In the genomic region with DNA sequence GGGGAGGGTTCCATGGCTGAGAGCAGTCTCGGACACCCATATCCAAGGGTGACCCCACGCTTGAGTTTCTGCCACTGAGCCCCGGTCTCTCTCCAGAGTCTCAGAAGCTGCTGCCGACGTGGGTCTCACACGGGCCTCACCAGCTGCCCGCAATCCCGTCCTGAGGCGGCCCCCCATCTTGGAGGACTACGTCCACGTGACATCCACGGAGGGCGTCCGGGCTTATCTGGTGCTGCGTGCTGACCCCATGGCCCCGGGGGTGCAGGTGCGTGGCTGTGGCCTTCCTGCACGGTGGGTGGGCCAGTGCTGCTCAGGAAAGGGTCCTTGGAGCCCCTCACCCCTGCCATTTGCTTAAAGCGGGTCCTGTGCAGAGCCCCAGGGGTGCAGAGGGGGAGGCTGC, we compare ENCODE assay signal across 10 cellular contexts. TPM values are rescaled to one million over a fixed set of nuclear protein-coding genes. Genes with fewer than 3 reads are reported as not detected.
DNase-seq lines count a peak whose midpoint lies in the region; ATAC-seq and TF ChIP-seq lines count a peak whose summit lies in the region.
"Had no signal": no experiment of that assay in that cellular context is flagged by ENCODE, and none has a peak within 500 bp of the region (broad histone marks: within the 10 kb centered on the region; RNA-seq: fewer than 3 reads in every experiment).

No MANE protein-coding gene starts in this region.

- intact Hi-C loops in left ventricle myocardium superior (cut with micrococcal nuclease) = no loop called here

- H3K9me3 Mint-ChIP-seq in CD4-positive, CD25-positive, alpha-beta regulatory T cell = no peaks in the 10 kb centered on the region
- no peaks in the 10 kb centered on the region for H3K9me3 Mint-ChIP-seq in natural killer cell treated with Interleukin-12 subunit alpha and Interleukin-12 subunit beta and Interleukin-15 and Interleukin-18, amount 100 ng/mL, for 72 hours

- H3K27ac Mint-ChIP-seq in CD4-positive, CD25-positive, alpha-beta regulatory T cell = no peak overlapping the region
- H3K27ac Mint-ChIP-seq in natural killer cell treated with Interleukin-12 subunit alpha and Interleukin-12 subunit beta and Interleukin-15 and Interleukin-18, amount 100 ng/mL, for 72 hours = no peak overlapping the region

- peaks cover 29% of the 10 kb centered on the region for H3K4me1 ChIP-seq in CD4-positive, CD25-positive, alpha-beta regulatory T cell (ENCODE audit: control insufficient read depth, insufficient read depth, low read length, poor library complexity, severe bottlenecking)

- H3K4me3 ChIP-seq in CD4-positive, CD25-positive, alpha-beta regulatory T cell (ENCODE audit: low read depth, low read length) = no peak overlapping the region
- peak overlapping the region; percentile 79 for H3K4me3 ChIP-seq in brain microvascular endothelial cell (ENCODE audit: low read depth, low read length)

- no peak for ATAC-seq in CD4-positive, CD25-positive, alpha-beta regulatory T cell (ENCODE audit: low read depth in 2 of 2)
- no peak for ATAC-seq in natural killer cell treated with Interleukin-12 subunit alpha and Interleukin-12 subunit beta and Interleukin-15 and Interleukin-18, amount 100 ng/mL, for 72 hours
- ATAC-seq in GM21515 (IDR thresholded peaks at IDR 0.05; ENCODE audit: unreplicated experiment) = no peak
- ATAC-seq in HG02973 (IDR thresholded peaks at IDR 0.05; ENCODE audit: unreplicated experiment) = no peak
- ATAC-seq in left ventricle myocardium superior = no peak
- ATAC-seq in HG03280 (IDR thresholded peaks at IDR 0.05; ENCODE audit: unreplicated experiment) = no peak

- no peaks in the 10 kb centered on the region for H3K27me3 Mint-ChIP-seq in CD4-positive, CD25-positive, alpha-beta regulatory T cell
- no peaks in the 10 kb centered on the region for H3K27me3 Mint-ChIP-seq in natural killer cell treated with Interleukin-12 subunit alpha and Interleukin-12 subunit beta and Interleukin-15 and Interleukin-18, amount 100 ng/mL, for 72 hours

- TF ChIP-seq CTCF in brain microvascular endothelial cell (IDR thresholded peaks at IDR 0.05; ENCODE audit: low read depth, low read length, missing control alignments) = no peak

- H3K4me1 Mint-ChIP-seq in CD4-positive, CD25-positive, alpha-beta regulatory T cell = peaks cover 0 to 19% (median 2%) of the 10 kb centered on the region in 4 donors
- H3K4me1 Mint-ChIP-seq in natural killer cell treated with Interleukin-12 subunit alpha and Interleukin-12 subunit beta and Interleukin-15 and Interleukin-18, amount 100 ng/mL, for 72 hours (ENCODE audit: low read depth in 2 of 2) = peaks cover 0 to 3% of the 10 kb centered on the region in 2 donors

- peaks cover 7% of the 10 kb centered on the region for H3K36me3 Mint-ChIP-seq in CD4-positive, CD25-positive, alpha-beta regulatory T cell
- no peaks in the 10 kb centered on the region for H3K36me3 Mint-ChIP-seq in natural killer cell treated with Interleukin-12 subunit alpha and Interleukin-12 subunit beta and Interleukin-15 and Interleukin-18, amount 100 ng/mL, for 72 hours

- DNase-seq in CD4-positive, CD25-positive, alpha-beta regulatory T cell = no peak
- no peak for DNase-seq in brain microvascular endothelial cell
- no peak for DNase-seq in natural killer cell treated with Interleukin-12 subunit alpha and Interleukin-12 subunit beta and Interleukin-15 and Interleukin-18, amount 100 ng/mL, for 72 hours (ENCODE audit: low spot score)
- DNase-seq in left ventricle myocardium superior = no peak
- DNase-seq: mucosa of descending colon, NCI-H526 treated with DMSO at 0.1 percent for 48 hours had no signal

- no peaks in the 10 kb centered on the region for H3K9me3 ChIP-seq in CD4-positive, CD25-positive, alpha-beta regulatory T cell (ENCODE audit: control insufficient read depth in 2 of 2, low read length in 2 of 2)
- no peaks in the 10 kb centered on the region for H3K9me3 ChIP-seq in KOPT-K1 (ENCODE audit: insufficient read depth, low read length, poor library complexity, severe bottlenecking)
- H3K9me3 ChIP-seq: mucosa of descending colon had no signal

- no peak overlapping the region for H3K27ac ChIP-seq in CD4-positive, CD25-positive, alpha-beta regulatory T cell (ENCODE audit: insufficient read depth, low read length, poor library complexity, severe bottlenecking)
- H3K27ac ChIP-seq in KOPT-K1 (ENCODE audit: low read depth, low read length, poor library complexity, severe bottlenecking) = peak overlapping the region; percentile 80
- H3K27ac ChIP-seq in brain microvascular endothelial cell = no peak overlapping the region

- peaks cover 7% of the 10 kb centered on the region for H3K36me3 ChIP-seq in CD4-positive, CD25-positive, alpha-beta regulatory T cell (ENCODE audit: control insufficient read depth, insufficient read depth, low read length)
- H3K36me3 ChIP-seq in KOPT-K1 (ENCODE audit: insufficient read depth, low read length) (peaks cover 66% of the 10 kb centered on the region), brain microvascular endothelial cell (replicated peaks) (peaks cover 16% of the 10 kb centered on the region)

- H3K27me3 ChIP-seq in CD4-positive, CD25-positive, alpha-beta regulatory T cell (ENCODE audit: control insufficient read depth, insufficient read depth, low read length) = no peaks in the 10 kb centered on the region
- no peaks in the 10 kb centered on the region for H3K27me3 ChIP-seq in brain microvascular endothelial cell (replicated peaks)

- H3K4me3 Mint-ChIP-seq in CD4-positive, CD25-positive, alpha-beta regulatory T cell = peak overlapping the region in 3 of 4 donors; percentile 43 to 65 (median 44)
- H3K4me3 Mint-ChIP-seq in natural killer cell treated with Interleukin-12 subunit alpha and Interleukin-12 subunit beta and Interleukin-15 and Interleukin-18, amount 100 ng/mL, for 72 hours = peak overlapping the region; percentile 30

- in situ Hi-C loops in brain microvascular endothelial cell (cut with HindIII; ENCODE audit: low pct_ligation_motif_present, low sequenced_read_pairs) = no loop called here

RNA-seq across cellular contexts. Expression of a gene that starts 1.0 kb away (rescaled TPM):
- total RNA-seq in CD4-positive, CD25-positive, alpha-beta regulatory T cell = 28.8 TPM
- 1 to 10 TPM; 1.1 to 5.9 (median 2.8) TPM for polyA plus RNA-seq in CD4-positive, CD25-positive, alpha-beta regulatory T cell
- total RNA-seq in natural killer cell treated with Interleukin-12 subunit alpha and Interleukin-12 subunit beta and Interleukin-15 and Interleukin-18, amount 100 ng/mL, for 72 hours = 100 to 1,000 TPM in 1 of 2 donors, 10 to 100 TPM in 1; 70.7 to 210 TPM
- 6.6 TPM for total RNA-seq in left ventricle myocardium superior

RNA-seq across cellular contexts. Expression of a gene that starts 1.3 kb away (rescaled TPM):
- 20.8 TPM for total RNA-seq in CD4-positive, CD25-positive, alpha-beta regulatory T cell
- polyA plus RNA-seq in CD4-positive, CD25-positive, alpha-beta regulatory T cell = 10 to 100 TPM; 22.3 to 24.9 (median 23.0) TPM
- total RNA-seq in natural killer cell treated with Interleukin-12 subunit alpha and Interleukin-12 subunit beta and Interleukin-15 and Interleukin-18, amount 100 ng/mL, for 72 hours = 10 to 100 TPM; 38.2 to 79.3 TPM
- 8.7 TPM for total RNA-seq in left ventricle myocardium superior

RNA-seq across cellular contexts. Expression of a gene that starts 11.1 kb away (rescaled TPM):
- not detected for total RNA-seq in CD4-positive, CD25-positive, alpha-beta regulatory T cell
- not detected for polyA plus RNA-seq in CD4-positive, CD25-positive, alpha-beta regulatory T cell
- total RNA-seq in natural killer cell treated with Interleukin-12 subunit alpha and Interleukin-12 subunit beta and Interleukin-15 and Interleukin-18, amount 100 ng/mL, for 72 hours = not detected
- not detected for total RNA-seq in left ventricle myocardium superior

RNA-seq across cellular contexts. Expression of a gene that starts 28.9 kb away (rescaled TPM):
- total RNA-seq in CD4-positive, CD25-positive, alpha-beta regulatory T cell = not detected
- polyA plus RNA-seq in CD4-positive, CD25-positive, alpha-beta regulatory T cell = not detected
- total RNA-seq in natural killer cell treated with Interleukin-12 subunit alpha and Interleukin-12 subunit beta and Interleukin-15 and Interleukin-18, amount 100 ng/mL, for 72 hours = not detected
- total RNA-seq in left ventricle myocardium superior = 4.6 TPM

RNA-seq across cellular contexts. Expression of a gene that starts 48.7 kb away (rescaled TPM):
- 42.6 TPM for total RNA-seq in CD4-positive, CD25-positive, alpha-beta regulatory T cell
- 10 to 100 TPM; 17.2 to 26.6 (median 19.7) TPM for polyA plus RNA-seq in CD4-positive, CD25-positive, alpha-beta regulatory T cell
- total RNA-seq in natural killer cell treated with Interleukin-12 subunit alpha and Interleukin-12 subunit beta and Interleukin-15 and Interleukin-18, amount 100 ng/mL, for 72 hours = 10 to 100 TPM; 26.9 to 54.0 TPM
- total RNA-seq in left ventricle myocardium superior = 34.5 TPM
